Comparison of ENCODE assay signal across 23 cellular contexts in genomic region chr1:1835546-1835945, GRCh38. TPM values are rescaled to one million over a fixed set of nuclear protein-coding genes. Genes with fewer than 3 reads are reported as not detected.
DNase-seq lines count a peak whose midpoint lies in the region; ATAC-seq, FAIRE-seq and TF ChIP-seq lines count a peak whose summit lies in the region.
"Had no signal": no experiment of that assay in that cellular context is flagged by ENCODE, and none has a peak within 500 bp of the region (broad histone marks: within the 10 kb centered on the region; RNA-seq: fewer than 3 reads in every experiment).

No MANE protein-coding gene starts in this region.

- H3K9me3 Mint-ChIP-seq in activated naive CD4-positive, alpha-beta T cell treated with anti-CD3 and anti-CD28 coated beads, Interleukin-2, amount 50 U/mL, for 24 hours = no peaks in the 10 kb centered on the region
- H3K9me3 Mint-ChIP-seq in activated T-helper 2 cell treated with anti-CD3 and anti-CD28 coated beads, Interferon-gamma antibody, Interleukin-2, Interleukin-4, amounts not matched to agents 10 μg/mL and 5 μg/mL and 100 μg/mL, durations not matched to agents 14 hours and 24 hours and 36 hours = no peaks in the 10 kb centered on the region

- intact Hi-C loops in OCI-LY7 (cut with micrococcal nuclease; ENCODE audit: unreplicated experiment) = loop anchor here (2.0 kb wide), 1 partner anchor 71 kb away; no protein-coding TSS in a partner anchor
- intact Hi-C loops in activated T-helper 2 cell treated with anti-CD3 and anti-CD28 coated beads, Interferon-gamma antibody, Interleukin-2, Interleukin-4, amounts not matched to agents 10 μg/mL and 5 μg/mL and 100 μg/mL, durations not matched to agents 14 hours and 24 hours and 36 hours (cut with micrococcal nuclease) = no loop called here

- no peak overlapping the region for H3K4me3 Mint-ChIP-seq in activated naive CD4-positive, alpha-beta T cell treated with anti-CD3 and anti-CD28 coated beads, Interleukin-2, amount 50 U/mL, for 24 hours
- no peak overlapping the region for H3K4me3 Mint-ChIP-seq in activated T-helper 2 cell treated with anti-CD3 and anti-CD28 coated beads, Interferon-gamma antibody, Interleukin-2, Interleukin-4, amounts not matched to agents 10 μg/mL and 5 μg/mL and 100 μg/mL, durations not matched to agents 14 hours and 24 hours and 36 hours (ENCODE audit: low read depth)

- peaks cover 88% of the 10 kb centered on the region for H3K79me2 ChIP-seq in OCI-LY7 (ENCODE audit: insufficient read depth, low read depth, low read length)

- no peak for FAIRE-seq in small intestine (lab: Jason Lieb, UNC)
- FAIRE-seq: HepG2 had no signal

- H3K4me1 ChIP-seq in OCI-LY7 (ENCODE audit: insufficient read depth, low read length, poor library complexity, severe bottlenecking) (peaks cover 80% of the 10 kb centered on the region), foreskin keratinocyte (peaks cover 36% of the 10 kb centered on the region), small intestine (ENCODE audit: control insufficient read depth in 2 of 2, insufficient read depth in 1 of 2, low read depth in 1 of 2, low read length in 1 of 2) (no peaks in the 10 kb centered on the region)

- H3K4me1 Mint-ChIP-seq in activated naive CD4-positive, alpha-beta T cell treated with anti-CD3 and anti-CD28 coated beads, Interleukin-2, amount 50 U/mL, for 24 hours = peaks cover 35% of the 10 kb centered on the region
- H3K4me1 Mint-ChIP-seq in activated T-helper 2 cell treated with anti-CD3 and anti-CD28 coated beads, Interferon-gamma antibody, Interleukin-2, Interleukin-4, amounts not matched to agents 10 μg/mL and 5 μg/mL and 100 μg/mL, durations not matched to agents 14 hours and 24 hours and 36 hours (ENCODE audit: low read depth) = peaks cover 12% of the 10 kb centered on the region

- H3K36me3 ChIP-seq in OCI-LY7 (ENCODE audit: insufficient read depth, low read length) = peaks cover 76% of the 10 kb centered on the region
- H3K36me3 ChIP-seq in small intestine (ENCODE audit: control insufficient read depth in 2 of 2, insufficient read depth in 2 of 2, low read length in 2 of 2) = peaks cover 3 to 4% of the 10 kb centered on the region in 2 donors
- H3K36me3 ChIP-seq: transverse colon had no signal

- H3K36me3 Mint-ChIP-seq in activated naive CD4-positive, alpha-beta T cell treated with anti-CD3 and anti-CD28 coated beads, Interleukin-2, amount 50 U/mL, for 24 hours = peaks cover 3% of the 10 kb centered on the region
- peaks cover 64% of the 10 kb centered on the region for H3K36me3 Mint-ChIP-seq in activated T-helper 2 cell treated with anti-CD3 and anti-CD28 coated beads, Interferon-gamma antibody, Interleukin-2, Interleukin-4, amounts not matched to agents 10 μg/mL and 5 μg/mL and 100 μg/mL, durations not matched to agents 14 hours and 24 hours and 36 hours (ENCODE audit: low read depth)

- 42 to 73% (median 57%) methylated on average over 3 of the region's 3 CpGs for WGBS in small intestine, 3 donors

- H3K9me3 ChIP-seq in OCI-LY7 (ENCODE audit: low read length) (no peaks in the 10 kb centered on the region), small intestine (ENCODE audit: control insufficient read depth, low read depth) (no peaks in the 10 kb centered on the region)
- H3K9me3 ChIP-seq: right atrium auricular region, transverse colon had no signal

- no peaks in the 10 kb centered on the region for H4K20me1 ChIP-seq in OCI-LY7 (ENCODE audit: insufficient read depth, low read length)

- DNase-seq in activated naive CD4-positive, alpha-beta T cell treated with Interleukin-2 at 50 U/mL for 16 hours = no peak
- DNase-seq in OCI-LY7 (ENCODE audit: low spot score) (peak; percentile 30), foreskin keratinocyte (peak; percentile 93 to 98), small intestine (peak; percentile 31), NCI-H748 treated with DMSO at 0.1 percent for 48 hours (lab: John Stamatoyannopoulos, UW) (no peak), RPMI8226 (no peak)
- no peak for DNase-seq in activated T-helper 2 cell treated with anti-CD3 and anti-CD28 coated beads, Interferon-gamma antibody, Interleukin-2, Interleukin-4, amounts not matched to agents 10 μg/mL and 5 μg/mL and 100 μg/mL, durations not matched to agents 14 hours and 24 hours and 36 hours (ENCODE audit: low spot score)
- DNase-seq: activated CD4-positive, alpha-beta T cell treated with anti-CD3 and anti-CD28 coated beads, Interleukin-2, amount 50 U/mL, for 4 hours; foreskin fibroblast; HCEC 1CT; hypothalamus; left cardiac atrium; MM.1S; NCI-H187; NCI-H446 treated with DMSO at 0.1 percent for 48 hours; nucleus accumbens; SHP77; stimulated activated naive CD4-positive, alpha-beta T cell treated with Interleukin-2 at 50 U/mL for 16 hours; T-helper 1 cell; transverse colon had no signal

- no peak overlapping the region for H2AFZ ChIP-seq in OCI-LY7 (ENCODE audit: low read length)

- H3K9me2 ChIP-seq in OCI-LY7 (ENCODE audit: insufficient read depth, low read length) = no peaks in the 10 kb centered on the region

- H3K4me3 ChIP-seq in OCI-LY7 (ENCODE audit: low read depth, low read length, poor library complexity, severe bottlenecking) = peak overlapping the region; percentile 48
- H3K4me3 ChIP-seq in small intestine (ENCODE audit: low read depth in 1 of 2, low read length in 2 of 2) = no peak overlapping the region
- H3K4me3 ChIP-seq: right atrium auricular region, transverse colon had no signal

- ATAC-seq in foreskin keratinocyte = peak; percentile 96
- ATAC-seq: HepG2, left cardiac atrium had no signal

- peak overlapping the region; percentile 84 for H3K4me2 ChIP-seq in OCI-LY7 (ENCODE audit: low read length)

- CTCF ChIA-PET in OCI-LY7 (lab: Charles Lee; ENCODE audit: unreplicated experiment) = no interaction called here

- BruUV-seq in OCI-LY7 (replicated peaks; lab: Mats Ljungman, UMichigan) = no TSS peak

- POLR2A ChIA-PET in OCI-LY7 (lab: Charles Lee) = interaction anchor here (0.6 to 1.1 kb wide), 4 partner anchors 8 to 166 kb away, joined by 3 to 6 read pairs (median 3); no protein-coding TSS in a partner anchor

- TF ChIP-seq CTCF in OCI-LY7 (conservative IDR thresholded peaks at IDR 0.05; ENCODE audit: low read length) = no peak
- peak; percentile 14 for TF ChIP-seq CTCF in foreskin keratinocyte (conservative IDR thresholded peaks at IDR 0.05)

- H3K27ac Mint-ChIP-seq in activated naive CD4-positive, alpha-beta T cell treated with anti-CD3 and anti-CD28 coated beads, Interleukin-2, amount 50 U/mL, for 24 hours = peak overlapping the region; percentile 76
- H3K27ac Mint-ChIP-seq in activated T-helper 2 cell treated with anti-CD3 and anti-CD28 coated beads, Interferon-gamma antibody, Interleukin-2, Interleukin-4, amounts not matched to agents 10 μg/mL and 5 μg/mL and 100 μg/mL, durations not matched to agents 14 hours and 24 hours and 36 hours = no peak overlapping the region

- H3K27ac ChIP-seq in OCI-LY7 (ENCODE audit: low read depth, low read length, poor library complexity, severe bottlenecking) = peak overlapping the region; percentile 97
- H3K27ac ChIP-seq in foreskin keratinocyte = no peak overlapping the region
- H3K27ac ChIP-seq in small intestine (ENCODE audit: low read depth in 1 of 2, low read length in 1 of 2) = no peak overlapping the region
- H3K27ac ChIP-seq: right atrium auricular region, transverse colon had no signal

- H3K27me3 ChIP-seq in foreskin keratinocyte (no peaks in the 10 kb centered on the region), small intestine (ENCODE audit: control insufficient read depth in 2 of 2, insufficient read depth in 2 of 2, low read length in 2 of 2) (no peaks in the 10 kb centered on the region)
- H3K27me3 ChIP-seq: right atrium auricular region, transverse colon had no signal

- no peaks in the 10 kb centered on the region for H3K27me3 Mint-ChIP-seq in activated naive CD4-positive, alpha-beta T cell treated with anti-CD3 and anti-CD28 coated beads, Interleukin-2, amount 50 U/mL, for 24 hours
- no peaks in the 10 kb centered on the region for H3K27me3 Mint-ChIP-seq in activated T-helper 2 cell treated with anti-CD3 and anti-CD28 coated beads, Interferon-gamma antibody, Interleukin-2, Interleukin-4, amounts not matched to agents 10 μg/mL and 5 μg/mL and 100 μg/mL, durations not matched to agents 14 hours and 24 hours and 36 hours (ENCODE audit: low read depth)

RNA-seq across cellular contexts. Expression of gene GNB1, which starts 55.3 kb away (rescaled TPM):
- 86.9 and 101 TPM in 2 replicates for total RNA-seq in OCI-LY7 (2014; rRNA removed; shearing (Covaris generic))
- total RNA-seq in OCI-LY7 (2022) (502 and 563 TPM in 2 replicates), foreskin keratinocyte (251 and 257 TPM in 2 replicates)
- polyA plus RNA-seq in foreskin keratinocyte (195 and 222 TPM in 2 replicates), small intestine (100 to 1,000 TPM; 169 to 214 (median 175) TPM)
- total RNA-seq in activated T-helper 2 cell treated with anti-CD3 and anti-CD28 coated beads, Interferon-gamma antibody, Interleukin-2, Interleukin-4, amounts not matched to agents 10 μg/mL and 5 μg/mL and 100 μg/mL, durations not matched to agents 14 hours and 24 hours and 36 hours = 452 and 471 TPM in 2 replicates

RNA-seq across cellular contexts. Expression of gene NADK, which starts 57.3 kb away (rescaled TPM):
- 144 and 156 TPM in 2 replicates for total RNA-seq in OCI-LY7 (2014; rRNA removed; shearing (Covaris generic))
- total RNA-seq in OCI-LY7 (2022) (173 and 184 TPM in 2 replicates), foreskin keratinocyte (50.8 and 56.3 TPM in 2 replicates)
- polyA plus RNA-seq in foreskin keratinocyte (35.1 and 42.0 TPM in 2 replicates), small intestine (10 to 100 TPM; 67.8 to 84.1 (median 70.0) TPM)
- total RNA-seq in activated T-helper 2 cell treated with anti-CD3 and anti-CD28 coated beads, Interferon-gamma antibody, Interleukin-2, Interleukin-4, amounts not matched to agents 10 μg/mL and 5 μg/mL and 100 μg/mL, durations not matched to agents 14 hours and 24 hours and 36 hours = 81.8 and 84.5 TPM in 2 replicates

Comparison
In these comparisons a context has a peak if more than half of its experiments do, and no peak if none do; other contexts are left out.
1. DNase-seq: peak in OCI-LY7 (single experiment), foreskin keratinocyte (2 of 2) and small intestine (single experiment); none in activated naive CD4-positive, alpha-beta T cell treated with Interleukin-2 at 50 U/mL for 16 hours (single experiment), NCI-H748 treated with DMSO at 0.1 percent for 48 hours (single experiment), RPMI8226 (single experiment) and activated T-helper 2 cell treated with anti-CD3 and anti-CD28 coated beads, Interferon-gamma antibody, Interleukin-2, Interleukin-4, amounts not matched to agents 10 μg/mL and 5 μg/mL and 100 μg/mL, durations not matched to agents 14 hours and 24 hours and 36 hours (single experiment).